8 cellular contexts compared by ENCODE assay signal in genomic region chr6:166957087-166957804, GRCh38. TPM values are rescaled to one million over a fixed set of nuclear protein-coding genes. Genes with fewer than 3 reads are reported as not detected.
A peak's percentile ranks its signal among the peaks of the same experiment; 100 is the strongest.
DNase-seq lines count a peak whose midpoint lies in the region; ATAC-seq, FAIRE-seq and TF ChIP-seq lines count a peak whose summit lies in the region.

No MANE protein-coding gene starts in this region.

- peak; percentile 97 for FAIRE-seq in GM19239 (lab: Jason Lieb, UNC)

- peak overlapping the region; percentile 98 for H3K27ac Mint-ChIP-seq in CD8-positive, alpha-beta T cell

- H3K9me3 Mint-ChIP-seq in CD8-positive, alpha-beta T cell: no peaks in the 10 kb centered on the region

- no peaks in the 10 kb centered on the region for H3K27me3 Mint-ChIP-seq in CD8-positive, alpha-beta T cell (ENCODE audit: low read depth)

- peaks cover 62% of the 10 kb centered on the region for H3K4me1 ChIP-seq in CD8-positive, alpha-beta T cell (ENCODE audit: insufficient read depth, low read length)
- H3K4me1 ChIP-seq in iPS-20b (ENCODE audit: insufficient read depth, low read length): peaks cover 7% of the 10 kb centered on the region; the same call in 1 of the 2 replicates

- no peaks in the 10 kb centered on the region for H3K9me3 ChIP-seq in CD8-positive, alpha-beta T cell (ENCODE audit: low read length)
- no peaks in the 10 kb centered on the region for H3K9me3 ChIP-seq in iPS-20b (ENCODE audit: insufficient read depth, low read depth, low read length)

- intact Hi-C loops in CD8-positive, alpha-beta T cell (cut with DNase I, micrococcal nuclease): loop anchor here (2.0 to 10.0 kb wide), 3 partner anchors 330 to 542 kb away; partner anchors contain the start of gene RPS6KA2 (in 1 of the 2)

- no peak for TF ChIP-seq CTCF in CD8-positive, alpha-beta T cell (IDR thresholded peaks at IDR 0.05)
- TF ChIP-seq CTCF in astrocyte of the spinal cord (IDR thresholded peaks at IDR 0.05; ENCODE audit: low read depth, low read length): no peak

- no peaks in the 10 kb centered on the region for H3K27me3 ChIP-seq in CD8-positive, alpha-beta T cell (ENCODE audit: insufficient read depth, low read length)
- peaks cover 23% of the 10 kb centered on the region for H3K27me3 ChIP-seq in iPS-20b (ENCODE audit: insufficient read depth, low read length)

- CTCF ChIA-PET in CD8-positive, alpha-beta T cell (lab: Charles Lee): interaction anchor here (1.5 to 10.8 kb wide), 2 partner anchors 9 to 33 kb away, joined by 4 to 132 read pairs; no protein-coding TSS in a partner anchor

- in situ Hi-C loops in astrocyte of the spinal cord (cut with HindIII; ENCODE audit: low sequenced_read_pairs): no loop called here

- peak overlapping the region; percentile 75 for H3K4me3 ChIP-seq in CD8-positive, alpha-beta T cell (ENCODE audit: low read depth, low read length)
- H3K4me3 ChIP-seq in astrocyte of the spinal cord (ENCODE audit: low read depth, low read length) (peak overlapping the region; percentile 63), iPS-20b (ENCODE audit: low read length) (peak overlapping the region; percentile 80)

- ATAC-seq in CD8-positive, alpha-beta T cell: peak; percentile 20
- ATAC-seq in HG03280 (IDR thresholded peaks at IDR 0.05; ENCODE audit: unreplicated experiment): peak; percentile 26

- H3K4me1 Mint-ChIP-seq in CD8-positive, alpha-beta T cell (ENCODE audit: low read depth): peaks cover 65% of the 10 kb centered on the region

- H3K36me3 ChIP-seq in CD8-positive, alpha-beta T cell (ENCODE audit: insufficient read depth, low read length): no peaks in the 10 kb centered on the region
- H3K36me3 ChIP-seq in iPS-20b (ENCODE audit: insufficient read depth, low read depth, low read length): no peaks in the 10 kb centered on the region

- POLR2A ChIA-PET in CD8-positive, alpha-beta T cell (lab: Charles Lee): interaction anchor here (1.0 to 2.6 kb wide), 6 partner anchors 12 to 469 kb away, joined by 3 to 16 read pairs (median 5); partner anchors contain the start of gene CEP43

- peak in 5 of 7 experiments; percentile 36 to 80 (median 52) for DNase-seq in CD8-positive, alpha-beta T cell
- DNase-seq in GM19239 (ENCODE audit: insufficient read length, low spot score) (no peak), SHP77 (lab: John Stamatoyannopoulos, UW) (peak; percentile 28 to 44), astrocyte of the spinal cord (ENCODE audit: low read depth, low spot score) (no peak), NCI-H2081 treated with DMSO at 0.1 percent for 48 hours (lab: John Stamatoyannopoulos, UW) (no peak)
- peak; percentile 24 to 29 for DNase-seq in stimulated activated CD4-positive, alpha-beta T cell treated with anti-CD3 and anti-CD28 coated beads, Interleukin-15, amount 100 ng/mL, for 1 hour (ENCODE audit: low read depth in 1 of 2, low spot score in 1 of 2)

- peak overlapping the region; percentile 81 for H3K27ac ChIP-seq in CD8-positive, alpha-beta T cell (ENCODE audit: low read depth, low read length)
- no peak overlapping the region for H3K27ac ChIP-seq in iPS-20b (ENCODE audit: low read length)

- H3K36me3 Mint-ChIP-seq in CD8-positive, alpha-beta T cell: peaks cover 18% of the 10 kb centered on the region

- H3K9ac ChIP-seq in iPS-20b (ENCODE audit: low read depth, low read length): peak overlapping the region; percentile 61; the same call in 1 of the 2 replicates

- peak overlapping the region; percentile 93 for H3K4me3 Mint-ChIP-seq in CD8-positive, alpha-beta T cell

RNA-seq across cellular contexts. Expression of gene RNASET2, which starts 0.9 kb away (rescaled TPM):
- 10 to 100 TPM; 93.1 to 98.9 TPM for total RNA-seq in CD8-positive, alpha-beta T cell

RNA-seq across cellular contexts. Expression of gene CEP43, which starts 42.0 kb away (rescaled TPM):
- total RNA-seq in CD8-positive, alpha-beta T cell: 1 to 10 TPM; 5.7 to 8.7 TPM

Comparison
In these comparisons a context has a peak if more than half of its experiments do, and no peak if none do; other contexts are left out.
1. DNase-seq: peak in CD8-positive, alpha-beta T cell (5 of 7), SHP77 (2 of 2) and stimulated activated CD4-positive, alpha-beta T cell treated with anti-CD3 and anti-CD28 coated beads, Interleukin-15, amount 100 ng/mL, for 1 hour (2 of 2); none in GM19239 (single experiment), astrocyte of the spinal cord (single experiment) and NCI-H2081 treated with DMSO at 0.1 percent for 48 hours (single experiment).
2. Peak in every context shown above with its lines, with median percentiles within 50 percentile points of each other: H3K4me3 ChIP-seq.